In genomic region chr14:64246688-64247087, GRCh38 we compare ENCODE assay signal across 23 cellular contexts. TPM values are rescaled to one million over a fixed set of nuclear protein-coding genes. Genes with fewer than 3 reads are reported as not detected.
"Had no signal": no experiment of that assay in that cellular context is flagged by ENCODE, and none has a peak within 500 bp of the region (broad histone marks: within the 10 kb centered on the region; RNA-seq: fewer than 3 reads in every experiment).

No MANE protein-coding gene starts in this region.

- H3K27me3 ChIP-seq: Peyer's patch, SJCRH30 had no signal

- FAIRE-seq: HepG2 had no signal

- ATAC-seq: HepG2, Right ventricle myocardium inferior had no signal

- H3K9me3 ChIP-seq: Peyer's patch, SJCRH30 had no signal

- DNase-seq: IMR-90, Karpas-422, KG1, MM.1S, NCI-H1092 treated with DMSO at 0.1 percent for 48 hours, NCI-H1436, NCI-H187, NCI-H2029, NCI-H2081 treated with DMSO at 0.1 percent for 48 hours, NCI-H2171, NCI-H226, NCI-H446, NCI-H510A, NCI-H524 treated with DMSO at 0.1 percent for 48 hours, NCI-H69, NCI-H774, Peyer's patch, SHP77 treated with DMSO at 0.1 percent for 48 hours, SJCRH30 had no signal

- H3K4me3 ChIP-seq: Peyer's patch, SJCRH30, SK-N-MC had no signal

- H3K36me3 ChIP-seq: Peyer's patch had no signal

- H3K27ac ChIP-seq: Peyer's patch, SJCRH30, SK-N-MC had no signal

- H3K4me1 ChIP-seq: Peyer's patch, SJCRH30 had no signal

RNA-seq across cellular contexts. Expression of gene ESR2, which starts 47.5 kb away (rescaled TPM):
- total RNA-seq: HT-29 had no signal
